In the genomic region with DNA sequence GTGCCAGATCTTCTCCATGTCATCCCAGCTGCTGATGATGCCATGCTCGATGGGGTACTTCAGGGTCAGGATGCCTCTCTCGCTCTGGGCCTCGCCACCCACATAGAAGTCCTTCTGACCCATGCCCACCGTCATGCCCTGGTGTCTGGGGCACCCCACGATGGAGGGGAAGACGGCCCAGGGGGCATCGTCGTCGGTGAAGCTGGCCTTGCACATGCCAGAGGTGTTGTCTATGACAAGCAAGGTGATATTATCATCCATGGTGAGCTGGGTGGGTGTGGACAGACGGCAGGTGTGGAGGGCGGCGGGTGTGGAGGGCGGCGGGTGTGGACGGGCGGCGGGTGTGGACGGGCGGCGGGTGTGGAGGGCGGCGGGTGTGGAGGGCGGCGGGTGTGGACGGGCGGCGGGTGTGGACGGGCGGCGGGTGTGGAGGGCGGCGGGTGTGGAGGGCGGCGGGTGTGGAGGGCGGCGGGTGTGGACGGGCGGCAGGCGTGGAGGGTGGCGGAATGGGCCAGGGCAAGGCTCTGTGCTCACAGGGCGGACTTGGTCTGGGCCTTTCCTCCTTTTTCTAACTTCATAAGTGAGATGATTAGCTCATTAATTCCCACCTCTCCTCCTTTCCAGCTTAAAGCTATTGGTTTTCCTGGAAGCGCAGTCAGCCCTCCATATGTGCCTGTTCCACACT, we compare ENCODE assay signal across 19 cellular contexts. TPM values are rescaled to one million over a fixed set of nuclear protein-coding genes. Genes with fewer than 3 reads are reported as not detected.
"Had no signal": no experiment of that assay in that cellular context is flagged by ENCODE, and none has a peak within 500 bp of the region (broad histone marks: within the 10 kb centered on the region; RNA-seq: fewer than 3 reads in every experiment).

No MANE protein-coding gene starts in this region.

RNA-seq across cellular contexts. Expression of a gene that starts 30.8 kb away (rescaled TPM):
- total RNA-seq: naive thymus-derived CD4-positive, alpha-beta T cell; naive thymus-derived CD8-positive, alpha-beta T cell; natural killer cell; natural killer cell treated with Interleukin-12 subunit alpha and Interleukin-12 subunit beta and Interleukin-15 and Interleukin-18, amount 100 ng/mL, for 72 hours; neural crest cell; occipital lobe; omental fat pad; posterior vena cava; pulmonary artery endothelial cell; right atrium auricular region; right cardiac atrium; sigmoid colon; skeletal muscle tissue; spleen had no signal
- polyA plus RNA-seq: naive thymus-derived CD4-positive, alpha-beta T cell; naive thymus-derived CD8-positive, alpha-beta T cell; neural cell; ovary; right cardiac atrium had no signal

RNA-seq across cellular contexts. Expression of a gene that starts 34.8 kb away (rescaled TPM):
- total RNA-seq: naive thymus-derived CD8-positive, alpha-beta T cell; neural crest cell; pulmonary artery endothelial cell; renal cortical epithelial cell; right atrium auricular region; right cardiac atrium; sciatic nerve; sigmoid colon had no signal
- polyA plus RNA-seq: naive thymus-derived CD8-positive, alpha-beta T cell; neural cell; right cardiac atrium had no signal

RNA-seq across cellular contexts. Expression of a gene that starts 48.9 kb away (rescaled TPM):
- total RNA-seq: neural crest cell, progenitor cell of endocrine pancreas, pulmonary artery endothelial cell, renal cortical epithelial cell had no signal
- polyA plus RNA-seq: neural cell had no signal

RNA-seq across cellular contexts. Expression of a gene that starts 53.6 kb away (rescaled TPM):
- total RNA-seq: neural crest cell, skeletal muscle tissue had no signal
- polyA plus RNA-seq: naive thymus-derived CD4-positive, alpha-beta T cell had no signal
